8 cellular contexts compared by ENCODE assay signal in genomic region chr22:38218661-38219331, GRCh38. TPM values are rescaled to one million over a fixed set of nuclear protein-coding genes. Genes with fewer than 3 reads are reported as not detected.
DNase-seq lines count a peak whose midpoint lies in the region; ATAC-seq and TF ChIP-seq lines count a peak whose summit lies in the region.

No MANE protein-coding gene starts in this region.

- peak overlapping the region in 1 of 2 experiments; percentile 32; a peak in 2 of 4 replicates for H3K4me3 ChIP-seq in HCT116 (replicated peaks in 1 of 2; ENCODE audit: low read depth in 1 of 2, low read length in 2 of 2)
- no peak overlapping the region for H3K4me3 ChIP-seq in fibroblast of the aortic adventitia (ENCODE audit: low read depth, low read length)
- peak overlapping the region; percentile 18 for H3K4me3 ChIP-seq in osteoblast (ENCODE audit: insufficient read depth, low read length)

- H3K27ac ChIP-seq in HCT116 (ENCODE audit: low read depth, low read length) (peak overlapping the region; percentile 79), osteoblast (ENCODE audit: low read depth, low read length) (peak overlapping the region; percentile 89)

- DNase-seq in HCT116 (ENCODE audit: low read depth, low spot score) (peak; percentile 75), fibroblast of the aortic adventitia (ENCODE audit: low read depth) (peak; percentile 94), osteoblast (ENCODE audit: insufficient read length, low spot score, missing footprints) (peak; percentile 99), NCI-H1436 (lab: John Stamatoyannopoulos, UW) (no peak), DMS153 treated with DMSO at 0.1 percent for 48 hours (lab: John Stamatoyannopoulos, UW; ENCODE audit: unreplicated experiment) (no peak), NCI-H524 treated with DMSO at 0.1 percent for 48 hours (lab: John Stamatoyannopoulos, UW) (no peak)
- peak; percentile 39 to 49 for DNase-seq in activated CD4-positive, alpha-beta T cell treated with anti-CD3 and anti-CD28 coated beads, Interleukin-2, amount 50 U/mL, for 4 hours

- H2AFZ ChIP-seq in HCT116 (ENCODE audit: low read depth, low read length, poor library complexity, severe bottlenecking) = no peak overlapping the region
- H2AFZ ChIP-seq in osteoblast (ENCODE audit: low read length) = no peak overlapping the region

- peaks cover 0 to 13% of the 10 kb centered on the region in 2 experiments; a peak in 2 of 4 replicates for H3K36me3 ChIP-seq in HCT116 (ENCODE audit: control insufficient read depth in 1 of 2, insufficient read depth in 2 of 2, low read length in 2 of 2)
- peaks cover 28% of the 10 kb centered on the region for H3K36me3 ChIP-seq in osteoblast (ENCODE audit: insufficient read depth, low read length)

- H3K9me3 ChIP-seq in HCT116 (ENCODE audit: control insufficient read depth in 1 of 2, insufficient read depth in 1 of 2, low read depth in 1 of 2, low read length in 2 of 2) = no peaks in the 10 kb centered on the region
- no peaks in the 10 kb centered on the region for H3K9me3 ChIP-seq in osteoblast (ENCODE audit: low read depth, low read length)

- H3K9me2 ChIP-seq in HCT116 (ENCODE audit: insufficient read depth) = no peaks in the 10 kb centered on the region

- peak overlapping the region; percentile 70 for H3K4me2 ChIP-seq in HCT116 (ENCODE audit: low read length)
- peak overlapping the region; percentile 50 for H3K4me2 ChIP-seq in osteoblast (ENCODE audit: insufficient read depth, low read length)

- H3K27me3 ChIP-seq in HCT116 (ENCODE audit: insufficient read depth, low read length) = no peaks in the 10 kb centered on the region
- no peaks in the 10 kb centered on the region for H3K27me3 ChIP-seq in osteoblast (ENCODE audit: insufficient read depth, low read length)

- POLR2A ChIA-PET in HCT116 (lab: Charles Lee) = interaction anchor here (0.9 to 1.6 kb wide), 4 partner anchors 10 to 17 kb away, joined by 3 to 6 read pairs (median 4); partner anchors contain the start of gene MAFF

- BruUV-seq in HCT116 (replicated peaks; lab: Mats Ljungman, UMichigan) = TSS peak; percentile 35

- no peak for TF ChIP-seq POLR2A in HCT116 (IDR thresholded peaks at IDR 0.05; ENCODE audit: borderline replicate concordance, extremely low read depth, insufficient read depth, insufficient read length)

- peak overlapping the region; percentile 77 for H3K9ac ChIP-seq in HCT116 (ENCODE audit: low read length)

- no peak for TF ChIP-seq RAD21 in HCT116 (IDR thresholded peaks at IDR 0.05; ENCODE audit: low read depth)

- H3K4me1 ChIP-seq in HCT116 (ENCODE audit: control insufficient read depth in 1 of 2, insufficient read depth in 2 of 2, low read length in 2 of 2) (peaks cover 28 to 56% of the 10 kb centered on the region in 2 experiments), osteoblast (ENCODE audit: insufficient read depth, low read length) (peaks cover 24% of the 10 kb centered on the region)

- intact Hi-C loops in HCT116 (cut with micrococcal nuclease) = loop anchor here (5.0 kb wide), 1 partner anchor 99 kb away; the partner anchor contains the start of gene CSNK1E

- H3K79me2 ChIP-seq in HCT116 (ENCODE audit: insufficient read depth, low read length) (peaks cover 5% of the 10 kb centered on the region; the same call in 1 of the 2 replicates), osteoblast (ENCODE audit: insufficient read depth, low read length) (peaks cover 5% of the 10 kb centered on the region)

- TF ChIP-seq CTCF in HCT116 (IDR thresholded peaks at IDR 0.05 in 2 of 3, conservative IDR thresholded peaks at IDR 0.05 in 1 of 3; ENCODE audit: borderline replicate concordance in 1 of 3, insufficient read depth in 1 of 3, low read depth in 2 of 3, low read length in 2 of 3) (no peak), fibroblast of the aortic adventitia (IDR thresholded peaks at IDR 0.05; ENCODE audit: insufficient read depth, low read length) (no peak), osteoblast (IDR thresholded peaks at IDR 0.05; ENCODE audit: extremely low read depth, low read depth, low read length) (no peak)

- CTCF ChIA-PET in HCT116 (lab: Charles Lee) = interaction anchor here (1.8 to 2.3 kb wide), 2 partner anchors 12 to 104 kb away, joined by 5 to 6 read pairs; no protein-coding TSS in a partner anchor

- RAD21 ChIA-PET in HCT116 (lab: Charles Lee; ENCODE audit: low non-redundant PET in 1 of 2, low total read pairs in 2 of 2, uncharacterized antibody in 2 of 2, unreplicated experiment in 2 of 2) = no interaction called here

- peak; percentile 87 for ATAC-seq in HCT116
- no peak for ATAC-seq in HG03135 (IDR thresholded peaks at IDR 0.05; ENCODE audit: unreplicated experiment)

- H4K20me1 ChIP-seq in HCT116 (ENCODE audit: insufficient read depth) (no peaks in the 10 kb centered on the region), osteoblast (ENCODE audit: insufficient read depth, low read length) (peaks cover 2% of the 10 kb centered on the region)

TF ChIP-seq in HCT116, 20 proteins besides CTCF, POLR2A, EP300 and RAD21 (continues in another document):
- TF ChIP-seq, protein P1, sequence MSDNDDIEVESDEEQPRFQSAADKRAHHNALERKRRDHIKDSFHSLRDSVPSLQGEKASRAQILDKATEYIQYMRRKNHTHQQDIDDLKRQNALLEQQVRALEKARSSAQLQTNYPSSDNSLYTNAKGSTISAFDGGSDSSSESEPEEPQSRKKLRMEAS (IDR thresholded peaks at IDR 0.05) = peak; percentile 82
- TF ChIP-seq FOSL1 (IDR thresholded peaks at IDR 0.05; ENCODE audit: low read depth) (no peak; the same call in none of the 2 replicates), ZBTB33 (IDR thresholded peaks at IDR 0.05; ENCODE audit: extremely low read depth, insufficient replicate concordance, low read length) (peak; percentile 33), EZH2 (IDR thresholded peaks at IDR 0.05) (no peak), CBX3 (IDR thresholded peaks at IDR 0.05; ENCODE audit: low read depth) (no peak), JUND (IDR thresholded peaks at IDR 0.05) (peak; percentile 67), POLR2AphosphoS5 (IDR thresholded peaks at IDR 0.05; ENCODE audit: low read depth, low read length) (peak; percentile 42; the same call in 1 of the 2 replicates), SRF (IDR thresholded peaks at IDR 0.05; ENCODE audit: low read depth) (no peak), SIN3A (IDR thresholded peaks at IDR 0.05; ENCODE audit: low read depth) (no peak), EGR1 (IDR thresholded peaks at IDR 0.05; ENCODE audit: low read depth) (peak; percentile 94), REST (IDR thresholded peaks at IDR 0.05; ENCODE audit: low read depth) (no peak), ZNF274 (IDR thresholded peaks at IDR 0.05; ENCODE audit: low read depth, low read length) (no peak), SP1 (IDR thresholded peaks at IDR 0.05; ENCODE audit: low read depth) (peak; percentile 77), EZH2phosphoT487 (IDR thresholded peaks at IDR 0.05; ENCODE audit: borderline replicate concordance) (no peak), TCF7L2 (IDR thresholded peaks at IDR 0.05; ENCODE audit: borderline replicate concordance, extremely low read depth, insufficient read depth, insufficient read length) (no peak)

RNA-seq across cellular contexts. Expression of gene MAFF, which starts 17.0 kb away (rescaled TPM):
- total RNA-seq in HCT116 (2021; ENCODE audit: unreplicated experiment) (26.0 TPM), fibroblast of the aortic adventitia (ENCODE audit: low replicate concordance) (21.8 and 33.7 TPM in 2 replicates), osteoblast (16.5 and 22.4 TPM in 2 replicates)
- polyA plus RNA-seq in HCT116 (2012) = 19.6 and 30.2 TPM in 2 replicates

RNA-seq across cellular contexts. Expression of gene PLA2G6, which starts 37.2 kb away (rescaled TPM):
- total RNA-seq in HCT116 (2021; ENCODE audit: unreplicated experiment) = 36.0 TPM
- polyA plus RNA-seq in HCT116 (2012) = 24.8 and 27.6 TPM in 2 replicates
- total RNA-seq in fibroblast of the aortic adventitia (ENCODE audit: low replicate concordance) = 9.3 and 12.3 TPM in 2 replicates
- 12.3 and 17.7 TPM in 2 replicates for total RNA-seq in osteoblast

RNA-seq across cellular contexts. Expression of gene TMEM184B, which starts 54.0 kb away (rescaled TPM):
- total RNA-seq in HCT116 (2021; ENCODE audit: unreplicated experiment) (66.0 TPM), fibroblast of the aortic adventitia (ENCODE audit: low replicate concordance) (20.2 and 46.0 TPM in 2 replicates), osteoblast (29.8 and 30.0 TPM in 2 replicates)
- polyA plus RNA-seq in HCT116 (2012) = 51.2 and 55.1 TPM in 2 replicates

Comparison
In these comparisons a context has a peak if more than half of its experiments do, and no peak if none do; other contexts are left out.
1. DNase-seq: peak in HCT116 (single experiment), activated CD4-positive, alpha-beta T cell treated with anti-CD3 and anti-CD28 coated beads, Interleukin-2, amount 50 U/mL, for 4 hours (2 of 2), fibroblast of the aortic adventitia (single experiment) and osteoblast (single experiment); none in NCI-H1436 (single experiment), DMS153 treated with DMSO at 0.1 percent for 48 hours (single experiment) and NCI-H524 treated with DMSO at 0.1 percent for 48 hours (single experiment).